ENCODE assay signal across 28 cellular contexts in the genomic region with DNA sequence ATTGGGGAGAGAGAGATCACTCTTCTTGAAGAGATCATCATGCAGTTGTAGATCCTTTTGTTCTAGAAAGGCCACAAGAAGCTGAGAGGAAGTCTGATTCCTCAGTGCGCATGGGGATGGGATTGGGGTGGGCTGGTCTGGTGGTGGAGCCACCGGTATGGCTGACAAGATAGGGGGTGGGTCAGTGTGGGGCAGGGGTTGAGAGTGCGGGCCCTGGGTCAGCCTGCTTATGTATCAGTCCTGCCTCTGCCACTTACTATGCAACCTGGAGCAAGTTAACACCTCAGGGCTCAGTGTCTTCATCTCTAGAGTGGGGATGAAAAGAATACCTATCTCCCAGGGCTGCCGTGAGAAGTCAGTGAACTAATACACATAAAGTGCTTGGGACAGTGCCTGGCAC. TPM values are rescaled to one million over a fixed set of nuclear protein-coding genes. Genes with fewer than 3 reads are reported as not detected.
DNase-seq lines count a peak whose midpoint lies in the region; ATAC-seq and TF ChIP-seq lines count a peak whose summit lies in the region.
"Had no signal": no experiment of that assay in that cellular context is flagged by ENCODE, and none has a peak within 500 bp of the region (broad histone marks: within the 10 kb centered on the region; RNA-seq: fewer than 3 reads in every experiment).

No MANE protein-coding gene starts in this region.

- DNase-seq in left ventricle myocardium superior (no peak), Right ventricle myocardium inferior (ENCODE audit: missing footprints) (no peak), HuH-7.5 (ENCODE audit: low spot score) (peak; percentile 9), endodermal cell (no peak), hepatocyte (ENCODE audit: low spot score) (no peak)
- no peak for DNase-seq in stimulated activated naive B cell treated with anti-CD40 and anti-IgM and Interleukin-4, amounts not matched to agents 10 μg/mL and 1 μg/mL and 100 μg/mL, for 72 hours
- DNase-seq: activated CD4-positive, CD25-positive, alpha-beta regulatory T cell; activated naive CD8-positive, alpha-beta T cell treated with anti-CD3 and anti-CD28 coated beads, Interleukin-2, amount 50 U/mL, for 24 hours; CD4-positive, CD25-positive, alpha-beta regulatory T cell; natural killer cell; NCI-H1092 treated with DMSO at 0.1 percent for 48 hours; NCI-H1930; NCI-H526 treated with DMSO at 0.1 percent for 48 hours; right lobe of liver; stimulated activated naive CD4-positive, alpha-beta T cell treated with Interleukin-2 at 50 U/mL for 16 hours; uterus had no signal

- H3K27ac ChIP-seq in endodermal cell (ENCODE audit: low read depth, low read length) (no peak overlapping the region), hepatocyte (no peak overlapping the region)
- H3K27ac ChIP-seq: right lobe of liver, SJSA1, uterus had no signal

- peaks cover 3% of the 10 kb centered on the region for H3K27me3 Mint-ChIP-seq in endodermal cell (ENCODE audit: insufficient read depth)
- H3K27me3 Mint-ChIP-seq in stimulated activated naive B cell treated with anti-CD40 and anti-IgM and Interleukin-4, amounts not matched to agents 10 μg/mL and 1 μg/mL and 100 μg/mL, for 72 hours, result peaks cover 0 to 4% of the 10 kb centered on the region in 2 donors
- H3K27me3 Mint-ChIP-seq: activated naive CD8-positive, alpha-beta T cell treated with anti-CD3 and anti-CD28 coated beads, Interleukin-2, amount 50 U/mL, for 24 hours had no signal

- no peaks in the 10 kb centered on the region for H3K9me3 Mint-ChIP-seq in endodermal cell
- no peaks in the 10 kb centered on the region for H3K9me3 Mint-ChIP-seq in stimulated activated naive B cell treated with anti-CD40 and anti-IgM and Interleukin-4, amounts not matched to agents 10 μg/mL and 1 μg/mL and 100 μg/mL, for 72 hours
- H3K9me3 Mint-ChIP-seq: activated naive CD8-positive, alpha-beta T cell treated with anti-CD3 and anti-CD28 coated beads, Interleukin-2, amount 50 U/mL, for 24 hours; activated T-helper 2 cell treated with anti-CD3 and anti-CD28 coated beads, Interferon-gamma antibody, Interleukin-2, Interleukin-4, amounts not matched to agents 10 μg/mL and 5 μg/mL and 100 μg/mL, durations not matched to agents 14 hours and 24 hours and 36 hours; CD4-positive, CD25-positive, alpha-beta regulatory T cell; natural killer cell had no signal

- no peaks in the 10 kb centered on the region for H3K27me3 ChIP-seq in endodermal cell (ENCODE audit: control insufficient read depth, insufficient read depth, low read length, poor library complexity, severe bottlenecking)
- H3K27me3 ChIP-seq in hepatocyte, result no peaks in the 10 kb centered on the region
- H3K27me3 ChIP-seq: SJSA1, uterus had no signal

- H3K36me3 Mint-ChIP-seq in endodermal cell (ENCODE audit: low read depth), result peaks cover 42% of the 10 kb centered on the region
- peaks cover 20 to 30% of the 10 kb centered on the region in 2 donors for H3K36me3 Mint-ChIP-seq in stimulated activated naive B cell treated with anti-CD40 and anti-IgM and Interleukin-4, amounts not matched to agents 10 μg/mL and 1 μg/mL and 100 μg/mL, for 72 hours
- H3K36me3 Mint-ChIP-seq: CD4-positive, CD25-positive, alpha-beta regulatory T cell; natural killer cell had no signal

- TF ChIP-seq CTCF in endodermal cell (conservative IDR thresholded peaks at IDR 0.05) (no peak), hepatocyte (IDR thresholded peaks at IDR 0.05; ENCODE audit: poor library complexity) (no peak)

- H3K79me2 ChIP-seq in hepatocyte, result peaks cover 26% of the 10 kb centered on the region

- H3K4me2 ChIP-seq in hepatocyte, result no peak overlapping the region

- ATAC-seq in left ventricle myocardium superior, result peak; percentile 34
- no peak for ATAC-seq in Right ventricle myocardium inferior
- ATAC-seq in stimulated activated naive B cell treated with anti-CD40 and anti-IgM and Interleukin-4, amounts not matched to agents 10 μg/mL and 1 μg/mL and 100 μg/mL, for 72 hours (replicated peaks), result no peak
- ATAC-seq in HG02981 (IDR thresholded peaks at IDR 0.05; ENCODE audit: unreplicated experiment), result no peak
- ATAC-seq in HG02610 (IDR thresholded peaks at IDR 0.05; ENCODE audit: unreplicated experiment), result no peak
- ATAC-seq: activated naive CD8-positive, alpha-beta T cell treated with anti-CD3 and anti-CD28 coated beads, Interleukin-2, amount 50 U/mL, for 24 hours; natural killer cell; right lobe of liver had no signal

- WGBS in endodermal cell (ENCODE audit: insufficient coverage in 1 of 2, insufficient read length in 1 of 2), 2 experiments, result 99 to 100% methylated on average over 1 to 4 of the region's 4 CpGs
- WGBS in hepatocyte (ENCODE audit: low lambda C conversion rate, missing lambda C conversion rate), result 89% methylated on average over 4 of the region's 4 CpGs

- H3K4me1 Mint-ChIP-seq in endodermal cell, result peaks cover 13% of the 10 kb centered on the region
- H3K4me1 Mint-ChIP-seq in stimulated activated naive B cell treated with anti-CD40 and anti-IgM and Interleukin-4, amounts not matched to agents 10 μg/mL and 1 μg/mL and 100 μg/mL, for 72 hours, result peaks cover 30 to 47% of the 10 kb centered on the region in 2 donors

- peak overlapping the region; percentile 39 for H3K27ac Mint-ChIP-seq in endodermal cell
- peak overlapping the region; percentile 17 for H3K27ac Mint-ChIP-seq in stimulated activated naive B cell treated with anti-CD40 and anti-IgM and Interleukin-4, amounts not matched to agents 10 μg/mL and 1 μg/mL and 100 μg/mL, for 72 hours
- H3K27ac Mint-ChIP-seq: activated naive CD8-positive, alpha-beta T cell treated with anti-CD3 and anti-CD28 coated beads, Interleukin-2, amount 50 U/mL, for 24 hours; activated T-helper 2 cell treated with anti-CD3 and anti-CD28 coated beads, Interferon-gamma antibody, Interleukin-2, Interleukin-4, amounts not matched to agents 10 μg/mL and 5 μg/mL and 100 μg/mL, durations not matched to agents 14 hours and 24 hours and 36 hours; natural killer cell had no signal

- peaks cover 25% of the 10 kb centered on the region for H4K20me1 ChIP-seq in hepatocyte (ENCODE audit: insufficient read depth, poor library complexity, severe bottlenecking)

- no peak overlapping the region for H3K4me3 Mint-ChIP-seq in endodermal cell
- H3K4me3 Mint-ChIP-seq in stimulated activated naive B cell treated with anti-CD40 and anti-IgM and Interleukin-4, amounts not matched to agents 10 μg/mL and 1 μg/mL and 100 μg/mL, for 72 hours, result no peak overlapping the region
- H3K4me3 Mint-ChIP-seq: activated naive CD8-positive, alpha-beta T cell treated with anti-CD3 and anti-CD28 coated beads, Interleukin-2, amount 50 U/mL, for 24 hours; natural killer cell had no signal

- H3K36me3 ChIP-seq in endodermal cell (ENCODE audit: control insufficient read depth, insufficient read depth, low read length), result peaks cover 58% of the 10 kb centered on the region
- no peaks in the 10 kb centered on the region for H3K36me3 ChIP-seq in hepatocyte (replicated peaks; ENCODE audit: insufficient read depth, low read depth)
- H3K36me3 ChIP-seq: uterus had no signal

- H3K9me3 ChIP-seq in endodermal cell (ENCODE audit: control insufficient read depth, low read length) (no peaks in the 10 kb centered on the region), hepatocyte (ENCODE audit: low read depth) (no peaks in the 10 kb centered on the region)
- H3K9me3 ChIP-seq: right lobe of liver, SJSA1, thoracic aorta, uterus had no signal

- H3K9ac ChIP-seq in endodermal cell (ENCODE audit: extremely low read depth, low read length, poor library complexity, severe bottlenecking), result no peak overlapping the region

- no peak overlapping the region for H3K4me3 ChIP-seq in endodermal cell (ENCODE audit: low read length)
- H3K4me3 ChIP-seq in hepatocyte, result no peak overlapping the region
- H3K4me3 ChIP-seq: right lobe of liver, SJSA1, thoracic aorta, uterus had no signal

- H3K4me1 ChIP-seq in endodermal cell (ENCODE audit: control insufficient read depth, insufficient read depth, low read length) (peaks cover 8% of the 10 kb centered on the region), hepatocyte (ENCODE audit: insufficient read depth) (peaks cover 10% of the 10 kb centered on the region)

- no peaks in the 10 kb centered on the region for H3K9me2 ChIP-seq in hepatocyte (replicated peaks; ENCODE audit: insufficient read depth)

- H2AFZ ChIP-seq in hepatocyte, result no peak overlapping the region

- intact Hi-C loops in left ventricle myocardium superior (cut with micrococcal nuclease) (no loop called here), Right ventricle myocardium inferior (cut with DNase I) (loop anchor here (2.0 to 5.0 kb wide), 2 partner anchors 53 to 116 kb away; partner anchors contain the start of gene ASB10)

RNA-seq across cellular contexts. Expression of gene SMARCD3, which starts 8.0 kb away (rescaled TPM):
- total RNA-seq in left ventricle myocardium superior (132 TPM), Right ventricle myocardium inferior (110 TPM), endodermal cell (10 to 100 TPM; 40.0 to 43.5 TPM), hepatocyte (38.0 and 42.4 TPM in 2 replicates)
- 46.1 TPM for polyA plus RNA-seq in endodermal cell (2013, experiment 1 of 2)
- polyA plus RNA-seq in endodermal cell (2013, experiment 2 of 2), result 41.7 TPM
- polyA plus RNA-seq in hepatocyte, result 73.1 and 111 TPM in 2 replicates

RNA-seq across cellular contexts. Expression of gene CHPF2, which starts 8.3 kb away (rescaled TPM):
- total RNA-seq in left ventricle myocardium superior (12.1 TPM), Right ventricle myocardium inferior (11.6 TPM), endodermal cell (10 to 100 TPM; 31.9 to 35.6 TPM), hepatocyte (36.9 and 51.0 TPM in 2 replicates)
- 23.1 TPM for polyA plus RNA-seq in endodermal cell (2013, experiment 1 of 2)
- 19.4 TPM for polyA plus RNA-seq in endodermal cell (2013, experiment 2 of 2)
- polyA plus RNA-seq in hepatocyte, result 68.2 and 70.0 TPM in 2 replicates

RNA-seq across cellular contexts. Expression of gene ABCF2, which starts 13.5 kb away (rescaled TPM):
- 27.6 TPM for total RNA-seq in left ventricle myocardium superior
- total RNA-seq in Right ventricle myocardium inferior, result 24.5 TPM
- 10 to 100 TPM; 43.3 to 48.9 TPM for total RNA-seq in endodermal cell
- polyA plus RNA-seq in endodermal cell (2013, experiment 1 of 2), result 43.5 TPM
- 37.8 TPM for polyA plus RNA-seq in endodermal cell (2013, experiment 2 of 2)
- 35.3 and 35.8 TPM in 2 replicates for total RNA-seq in hepatocyte
- polyA plus RNA-seq in hepatocyte, result 25.6 and 32.9 TPM in 2 replicates

RNA-seq across cellular contexts. Expression of gene H2BK1, which starts 30.2 kb away (rescaled TPM):
- total RNA-seq in left ventricle myocardium superior (not detected), Right ventricle myocardium inferior (not detected), endodermal cell (not detected), hepatocyte (not detected in 2 replicates)
- not detected for polyA plus RNA-seq in endodermal cell (2013, experiment 1 of 2)
- polyA plus RNA-seq in endodermal cell (2013, experiment 2 of 2), result not detected
- not detected in 2 replicates for polyA plus RNA-seq in hepatocyte
- total RNA-seq: activated T-helper 2 cell treated with anti-CD3 and anti-CD28 coated beads, Interferon-gamma antibody, Interleukin-2, Interleukin-4, amounts not matched to agents 10 μg/mL and 5 μg/mL and 100 μg/mL, durations not matched to agents 14 hours and 24 hours and 36 hours; cerebellum; Daoy; liver; M059J; mononuclear cell; osteocyte; right lobe of liver; SJSA1; thoracic aorta had no signal
- polyA plus RNA-seq: CD4-positive, CD25-positive, alpha-beta regulatory T cell; liver had no signal

RNA-seq across cellular contexts. Expression of gene ASB10, which starts 53.5 kb away (rescaled TPM):
- 46.1 TPM for total RNA-seq in left ventricle myocardium superior
- 41.4 TPM for total RNA-seq in Right ventricle myocardium inferior
- total RNA-seq in endodermal cell, result not detected
- not detected for polyA plus RNA-seq in endodermal cell (2013, experiment 1 of 2)
- not detected for polyA plus RNA-seq in endodermal cell (2013, experiment 2 of 2)
- total RNA-seq in hepatocyte, result not detected in 2 replicates
- not detected in 2 replicates for polyA plus RNA-seq in hepatocyte
- total RNA-seq: activated T-helper 2 cell treated with anti-CD3 and anti-CD28 coated beads, Interferon-gamma antibody, Interleukin-2, Interleukin-4, amounts not matched to agents 10 μg/mL and 5 μg/mL and 100 μg/mL, durations not matched to agents 14 hours and 24 hours and 36 hours; CD4-positive, CD25-positive, alpha-beta regulatory T cell; cerebellum; Daoy; liver; M059J; mononuclear cell; natural killer cell; osteocyte; right lobe of liver; SJSA1; T-helper 1 cell treated with Interleukin-12 subunit alpha and Interleukin-12 subunit beta and Interleukin-4 antibody, amounts not matched to agents 30 ng/mL and 1 ng/mL, for 36 hours; thoracic aorta; uterus had no signal
- polyA plus RNA-seq: CD4-positive, CD25-positive, alpha-beta regulatory T cell; liver had no signal
